Comparison of ENCODE assay signal across 8 cellular contexts in genomic region chr9:121285835-121286687, GRCh38. TPM values are rescaled to one million over a fixed set of nuclear protein-coding genes. Genes with fewer than 3 reads are reported as not detected.
DNase-seq lines count a peak whose midpoint lies in the region; ATAC-seq and TF ChIP-seq lines count a peak whose summit lies in the region.

No MANE protein-coding gene starts in this region.

- H3K27me3 ChIP-seq in Peyer's patch (no peaks in the 10 kb centered on the region), esophagus squamous epithelium (no peaks in the 10 kb centered on the region), BE2C (no peaks in the 10 kb centered on the region)

- TF ChIP-seq POLR2A in Peyer's patch (IDR thresholded peaks at IDR 0.05): no peak
- TF ChIP-seq POLR2A in esophagus squamous epithelium (IDR thresholded peaks at IDR 0.05): peak in 1 of 4 donors; percentile 31

- H3K9me3 ChIP-seq in Peyer's patch (no peaks in the 10 kb centered on the region), esophagus squamous epithelium (no peaks in the 10 kb centered on the region), BE2C (no peaks in the 10 kb centered on the region)

- TF ChIP-seq CTCF in Peyer's patch (IDR thresholded peaks at IDR 0.05): no peak
- no peak for TF ChIP-seq CTCF in esophagus squamous epithelium (IDR thresholded peaks at IDR 0.05)
- no peak for TF ChIP-seq CTCF in BE2C (IDR thresholded peaks at IDR 0.05; ENCODE audit: low read depth, low read length)

- H3K27ac ChIP-seq in Peyer's patch (peak overlapping the region; percentile 73 to 99 (median 91)), esophagus squamous epithelium (peak overlapping the region; percentile 94 to 100 (median 96))

- no peak for ATAC-seq in GM18907 (IDR thresholded peaks at IDR 0.05; ENCODE audit: unreplicated experiment)
- no peak for ATAC-seq in HG03378 (IDR thresholded peaks at IDR 0.05; ENCODE audit: unreplicated experiment)

- DNase-seq in ELF-1 (ENCODE audit: low read depth, low spot score): peak; percentile 84
- DNase-seq in Peyer's patch: peak in 2 of 3 donors; percentile 63 to 68
- no peak for DNase-seq in esophagus squamous epithelium (lab: John Stamatoyannopoulos, UW)
- DNase-seq in myocyte (ENCODE audit: low read depth): peak; percentile 87
- no peak for DNase-seq in putamen (ENCODE audit: low spot score)
- DNase-seq in BE2C: no peak

- WGBS in esophagus squamous epithelium, 2 donors: 21% methylated on average over 16 to 17 of the region's 18 CpGs

- no peaks in the 10 kb centered on the region for H3K36me3 ChIP-seq in Peyer's patch
- no peaks in the 10 kb centered on the region for H3K36me3 ChIP-seq in esophagus squamous epithelium
- no peaks in the 10 kb centered on the region for H3K36me3 ChIP-seq in BE2C

- peaks cover 0 to 92% (median 31%) of the 10 kb centered on the region in 4 donors for H3K4me1 ChIP-seq in Peyer's patch
- peaks cover 91 to 100% (median 100%) of the 10 kb centered on the region in 3 donors for H3K4me1 ChIP-seq in esophagus squamous epithelium
- H3K4me1 ChIP-seq in BE2C: no peaks in the 10 kb centered on the region; the same call in 1 of the 2 replicates

- intact Hi-C loops in esophagus squamous epithelium (cut with DNase I): no loop called here

- peak overlapping the region in 1 of 4 donors; percentile 28 for H3K4me3 ChIP-seq in Peyer's patch
- peak overlapping the region in 2 of 4 donors; percentile 22 to 54 for H3K4me3 ChIP-seq in esophagus squamous epithelium
- H3K4me3 ChIP-seq in BE2C (ENCODE audit: low read depth, low read length): no peak overlapping the region

RNA-seq across cellular contexts. Expression of gene GSN, which starts 18.1 kb away (rescaled TPM):
- total RNA-seq in Peyer's patch: 100 to 1,000 TPM; 364 to 571 (median 480) TPM
- 1,000 to 10,000 TPM in 2 of 4 donors, 100 to 1,000 TPM in 2; 287 to 1,151 (median 926) TPM for total RNA-seq in esophagus squamous epithelium
- 1,139 and 1,228 TPM in 2 replicates for total RNA-seq in myocyte
- polyA plus RNA-seq in myocyte (2012): 898 TPM
- polyA plus RNA-seq in BE2C (2012; ENCODE audit: insufficient read depth, insufficient read length, low read depth): 2.2 TPM

Comparison
In these comparisons a context has a peak if more than half of its experiments do, and no peak if none do; other contexts are left out.
1. DNase-seq: peak in ELF-1 (single experiment), Peyer's patch (2 of 3) and myocyte (single experiment); none in esophagus squamous epithelium (single experiment), putamen (single experiment) and BE2C (single experiment).